Comparison of ENCODE assay signal across 12 cellular contexts in the genomic region with DNA sequence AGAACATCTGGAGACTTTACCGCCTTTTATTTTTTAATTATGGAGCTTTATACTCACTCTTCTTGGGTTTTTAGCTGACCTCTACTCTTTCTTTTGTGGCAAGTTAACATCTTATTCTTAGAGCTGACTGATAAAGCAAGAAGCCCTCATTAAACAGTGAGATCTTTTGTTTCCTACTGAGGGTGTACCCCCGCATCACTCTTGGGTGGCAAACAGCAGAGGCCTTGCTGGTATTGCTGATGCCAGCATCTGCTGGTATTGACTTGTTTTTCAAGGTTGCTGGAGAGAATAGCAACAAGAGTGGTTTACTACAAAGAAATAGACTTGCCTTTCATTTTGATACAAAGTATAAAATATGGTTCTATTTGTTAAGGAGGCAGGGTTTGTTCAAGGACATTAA.
DNase-seq lines count a peak whose midpoint lies in the region; ATAC-seq and TF ChIP-seq lines count a peak whose summit lies in the region.
"Had no signal": no experiment of that assay in that cellular context is flagged by ENCODE, and none has a peak within 500 bp of the region (broad histone marks: within the 10 kb centered on the region; RNA-seq: fewer than 3 reads in every experiment).

No MANE protein-coding gene starts in this region.

- H3K9me3 Mint-ChIP-seq in activated naive CD8-positive, alpha-beta T cell treated with anti-CD3 and anti-CD28 coated beads, Interleukin-2, amount 10 ng/mL, durations not matched to agents 7 days and 5 days = peaks cover 5% of the 10 kb centered on the region
- peaks cover 0 to 8% (median 0%) of the 10 kb centered on the region in 11 donors for H3K9me3 Mint-ChIP-seq in naive thymus-derived CD4-positive, alpha-beta T cell
- no peaks in the 10 kb centered on the region for H3K9me3 Mint-ChIP-seq in endothelial cell (ENCODE audit: unreplicated experiment)

- peaks cover 52% of the 10 kb centered on the region for H3K4me1 Mint-ChIP-seq in activated naive CD8-positive, alpha-beta T cell treated with anti-CD3 and anti-CD28 coated beads, Interleukin-2, amount 10 ng/mL, durations not matched to agents 7 days and 5 days
- H3K4me1 Mint-ChIP-seq in naive thymus-derived CD4-positive, alpha-beta T cell = peaks cover 50 to 93% (median 75%) of the 10 kb centered on the region in 7 donors
- no peaks in the 10 kb centered on the region for H3K4me1 Mint-ChIP-seq in endothelial cell (ENCODE audit: unreplicated experiment)

- no peak overlapping the region for H4K8ac ChIP-seq in mesendoderm (ENCODE audit: low read depth, low read length)

- H3K36me3 ChIP-seq in left ventricle myocardium inferior (peaks cover 34% of the 10 kb centered on the region), upper lobe of left lung (peaks cover under 1 to 39% (median 4%) of the 10 kb centered on the region in 4 donors), mesendoderm (ENCODE audit: control insufficient read depth, insufficient read depth, low read length) (no peaks in the 10 kb centered on the region)
- H3K36me3 ChIP-seq in naive thymus-derived CD4-positive, alpha-beta T cell (ENCODE audit: control insufficient read depth in 2 of 3, insufficient read depth in 3 of 3, low read length in 3 of 3) = peaks cover 10 to 31% (median 12%) of the 10 kb centered on the region in 3 experiments
- H3K36me3 ChIP-seq: neutrophil had no signal

- no peak for TF ChIP-seq CTCF in left ventricle myocardium inferior (IDR thresholded peaks at IDR 0.05; ENCODE audit: borderline replicate concordance)
- TF ChIP-seq CTCF in upper lobe of left lung (IDR thresholded peaks at IDR 0.05) = no peak
- no peak for TF ChIP-seq CTCF in endothelial cell (IDR thresholded peaks at IDR 0.05; ENCODE audit: unreplicated experiment)

- H2BK15ac ChIP-seq in mesendoderm (replicated peaks; ENCODE audit: low read depth) = no peak overlapping the region

- no peak overlapping the region for H2BK120ac ChIP-seq in mesendoderm (ENCODE audit: low read depth, low read length)

- DNase-seq in left ventricle myocardium inferior (no peak), cardiac septum (ENCODE audit: low spot score) (no peak), upper lobe of left lung (no peak), endothelial cell (ENCODE audit: low spot score) (no peak), activated gamma-delta T cell treated with Interleukin-2 at 50 U/mL for 16 hours (no peak), mesendoderm (no peak)
- DNase-seq in activated naive CD8-positive, alpha-beta T cell treated with anti-CD3 and anti-CD28 coated beads, Interleukin-2, amount 10 ng/mL, durations not matched to agents 7 days and 5 days = no peak
- no peak for DNase-seq in naive thymus-derived CD4-positive, alpha-beta T cell
- DNase-seq: effector CD4-positive, alpha-beta T cell; NCI-H1092 had no signal

- no peak overlapping the region for H3K4ac ChIP-seq in mesendoderm (ENCODE audit: low read depth, low read length)

- H3K23ac ChIP-seq in mesendoderm (ENCODE audit: low read length) = no peak overlapping the region

- no peaks in the 10 kb centered on the region for H3K27me3 Mint-ChIP-seq in activated naive CD8-positive, alpha-beta T cell treated with anti-CD3 and anti-CD28 coated beads, Interleukin-2, amount 10 ng/mL, durations not matched to agents 7 days and 5 days
- H3K27me3 Mint-ChIP-seq in naive thymus-derived CD4-positive, alpha-beta T cell = no peaks in the 10 kb centered on the region
- no peaks in the 10 kb centered on the region for H3K27me3 Mint-ChIP-seq in endothelial cell (ENCODE audit: unreplicated experiment)

- peak overlapping the region; percentile 30 for H3K27ac Mint-ChIP-seq in activated naive CD8-positive, alpha-beta T cell treated with anti-CD3 and anti-CD28 coated beads, Interleukin-2, amount 10 ng/mL, durations not matched to agents 7 days and 5 days
- H3K27ac Mint-ChIP-seq in naive thymus-derived CD4-positive, alpha-beta T cell = peak overlapping the region in 5 of 9 donors; percentile 9 to 100 (median 46)
- no peak overlapping the region for H3K27ac Mint-ChIP-seq in endothelial cell (ENCODE audit: unreplicated experiment)

- no peak overlapping the region for H3K56ac ChIP-seq in mesendoderm (ENCODE audit: low read length)

- H3K27ac ChIP-seq in left ventricle myocardium inferior (replicated peaks) (peak overlapping the region; percentile 94), upper lobe of left lung (peak overlapping the region in 3 of 4 donors; percentile 47 to 73 (median 72)), mesendoderm (ENCODE audit: low read depth, low read length) (no peak overlapping the region)
- H3K27ac ChIP-seq in naive thymus-derived CD4-positive, alpha-beta T cell (ENCODE audit: low read depth, low read length) = no peak overlapping the region
- H3K27ac ChIP-seq: HL-60, neutrophil had no signal

- no peak for ATAC-seq in activated naive CD8-positive, alpha-beta T cell treated with anti-CD3 and anti-CD28 coated beads, Interleukin-2, amount 10 ng/mL, durations not matched to agents 7 days and 5 days (ENCODE audit: low read depth)
- no peak for ATAC-seq in naive thymus-derived CD4-positive, alpha-beta T cell
- no peak for ATAC-seq in upper lobe of left lung (ENCODE audit: low FRiP score in 2 of 2)

- H3K27me3 ChIP-seq in left ventricle myocardium inferior (ENCODE audit: low read depth) (no peaks in the 10 kb centered on the region), upper lobe of left lung (no peaks in the 10 kb centered on the region), mesendoderm (ENCODE audit: insufficient read depth, low read length, poor library complexity) (no peaks in the 10 kb centered on the region)
- H3K27me3 ChIP-seq in naive thymus-derived CD4-positive, alpha-beta T cell (ENCODE audit: control insufficient read depth in 2 of 2, insufficient read depth in 2 of 2, low read length in 2 of 2) = no peaks in the 10 kb centered on the region
- H3K27me3 ChIP-seq: neutrophil had no signal

- H4K5ac ChIP-seq in mesendoderm (ENCODE audit: low read length) = no peak overlapping the region

- intact Hi-C loops in left ventricle myocardium inferior (cut with micrococcal nuclease) = no loop called here
- intact Hi-C loops in cardiac septum (cut with DNase I) = no loop called here
- intact Hi-C loops in naive thymus-derived CD4-positive, alpha-beta T cell (cut with micrococcal nuclease) = no loop called here

- no peak overlapping the region for H3K9ac ChIP-seq in mesendoderm (ENCODE audit: low read length)

- CTCF ChIA-PET in naive thymus-derived CD4-positive, alpha-beta T cell (lab: Charles Lee) = interaction anchor here (1.1 to 1.2 kb wide), 3 partner anchors 10 to 17 kb away, joined by 3 to 4 read pairs (median 3); no protein-coding TSS in a partner anchor

- POLR2A ChIA-PET in activated naive CD8-positive, alpha-beta T cell treated with anti-CD3 and anti-CD28 coated beads, Interleukin-2, amount 10 ng/mL, durations not matched to agents 7 days and 5 days (lab: Charles Lee) = no interaction called here
- POLR2A ChIA-PET in naive thymus-derived CD4-positive, alpha-beta T cell (lab: Charles Lee) = no interaction called here

- H3K18ac ChIP-seq in mesendoderm (ENCODE audit: low read length) = no peak overlapping the region

- H3K9me3 ChIP-seq in left ventricle myocardium inferior (replicated peaks) = no peaks in the 10 kb centered on the region
- no peaks in the 10 kb centered on the region for H3K9me3 ChIP-seq in naive thymus-derived CD4-positive, alpha-beta T cell (ENCODE audit: control insufficient read depth in 2 of 3, low read length in 3 of 3)
- H3K9me3 ChIP-seq in upper lobe of left lung = no peaks in the 10 kb centered on the region
- H3K9me3 ChIP-seq: neutrophil had no signal

- H2BK5ac ChIP-seq in mesendoderm (ENCODE audit: low read length) = no peak overlapping the region

- no peak for TF ChIP-seq EP300 in upper lobe of left lung (IDR thresholded peaks at IDR 0.05)

- H3K4me2 ChIP-seq in mesendoderm (ENCODE audit: low read length) = no peak overlapping the region

- peaks cover 88% of the 10 kb centered on the region for H3K36me3 Mint-ChIP-seq in activated naive CD8-positive, alpha-beta T cell treated with anti-CD3 and anti-CD28 coated beads, Interleukin-2, amount 10 ng/mL, durations not matched to agents 7 days and 5 days
- peaks cover 28 to 90% (median 86%) of the 10 kb centered on the region in 5 donors for H3K36me3 Mint-ChIP-seq in naive thymus-derived CD4-positive, alpha-beta T cell
- H3K36me3 Mint-ChIP-seq in endothelial cell (ENCODE audit: low read depth, unreplicated experiment) = no peaks in the 10 kb centered on the region

- 84 to 92% methylated on average over 2 of the region's 2 CpGs for WGBS in upper lobe of left lung, 2 donors
- WGBS in mesendoderm (ENCODE audit: extremely low coverage, insufficient coverage, low lambda C conversion rate) = no CpG with 5 or more reads among the region's 2 CpGs

- no peaks in the 10 kb centered on the region for H3K79me1 ChIP-seq in mesendoderm (ENCODE audit: low read length)

- no peak for TF ChIP-seq POLR2A in upper lobe of left lung (IDR thresholded peaks at IDR 0.05)

- H2AK5ac ChIP-seq in mesendoderm (ENCODE audit: low read length) = no peak overlapping the region

- H3K4me3 ChIP-seq in left ventricle myocardium inferior (peak overlapping the region; percentile 68), upper lobe of left lung (no peak overlapping the region), mesendoderm (ENCODE audit: low read length) (no peak overlapping the region)
- H3K4me3 ChIP-seq in naive thymus-derived CD4-positive, alpha-beta T cell (ENCODE audit: low read length) = no peak overlapping the region

- peaks cover 99% of the 10 kb centered on the region for H3K4me1 ChIP-seq in left ventricle myocardium inferior
- peaks cover 34 to 36% of the 10 kb centered on the region in 2 donors for H3K4me1 ChIP-seq in naive thymus-derived CD4-positive, alpha-beta T cell (ENCODE audit: control insufficient read depth in 2 of 2, insufficient read depth in 2 of 2, low read length in 2 of 2)
- peaks cover 29 to 61% (median 46%) of the 10 kb centered on the region in 4 donors for H3K4me1 ChIP-seq in upper lobe of left lung
- no peaks in the 10 kb centered on the region for H3K4me1 ChIP-seq in mesendoderm (ENCODE audit: control insufficient read depth, low read depth, low read length)

- H3K4me3 Mint-ChIP-seq in activated naive CD8-positive, alpha-beta T cell treated with anti-CD3 and anti-CD28 coated beads, Interleukin-2, amount 10 ng/mL, durations not matched to agents 7 days and 5 days = no peak overlapping the region
- peak overlapping the region in 3 of 10 donors; percentile 29 to 80 (median 36) for H3K4me3 Mint-ChIP-seq in naive thymus-derived CD4-positive, alpha-beta T cell
- no peak overlapping the region for H3K4me3 Mint-ChIP-seq in endothelial cell (ENCODE audit: unreplicated experiment)

- no peaks in the 10 kb centered on the region for H3K79me2 ChIP-seq in mesendoderm (ENCODE audit: control insufficient read depth, insufficient read depth, low read length)

Comparison
In these comparisons a context has a peak if more than half of its experiments do, and no peak if none do; other contexts are left out.
1. H3K27ac ChIP-seq: peak in left ventricle myocardium inferior (single experiment) and upper lobe of left lung (3 of 4); none in naive thymus-derived CD4-positive, alpha-beta T cell (single experiment) and mesendoderm (single experiment).